In genomic region chr10:77799352-77799751, GRCh38 we compare ENCODE assay signal across 18 cellular contexts.
A peak's percentile ranks its signal among the peaks of the same experiment; 100 is the strongest.
DNase-seq lines count a peak whose midpoint lies in the region; ATAC-seq, FAIRE-seq and TF ChIP-seq lines count a peak whose summit lies in the region.
"Had no signal": no experiment of that assay in that cellular context is flagged by ENCODE, and none has a peak within 500 bp of the region (broad histone marks: within the 10 kb centered on the region; RNA-seq: fewer than 3 reads in every experiment).

No MANE protein-coding gene starts in this region.

- no peak overlapping the region for H3K4me3 Mint-ChIP-seq in activated CD4-positive, alpha-beta T cell treated with anti-CD3 and anti-CD28 coated beads, Interleukin-2, amount 10 ng/mL, durations not matched to agents 24 days and 14 days
- H3K4me3 Mint-ChIP-seq in T-helper 17 cell (peak overlapping the region; percentile 47), astrocyte (ENCODE audit: unreplicated experiment) (no peak overlapping the region), natural killer cell (peak overlapping the region; percentile 68)
- H3K4me3 Mint-ChIP-seq: activated naive CD8-positive, alpha-beta T cell treated with anti-CD3 and anti-CD28 coated beads, Interleukin-2, amount 50 U/mL, for 24 hours had no signal

- H3K4me3 ChIP-seq in astrocyte (ENCODE audit: insufficient read depth, low read depth, low read length): no peak overlapping the region
- H3K4me3 ChIP-seq: cardiac muscle cell had no signal

- no peak overlapping the region for H3K27ac ChIP-seq in astrocyte (ENCODE audit: low read depth, low read length)
- H3K27ac ChIP-seq: cardiac muscle cell had no signal

- no peaks in the 10 kb centered on the region for H3K27me3 ChIP-seq in astrocyte (ENCODE audit: insufficient read depth, low read length)
- H3K27me3 ChIP-seq: cardiac muscle cell had no signal

- TF ChIP-seq CTCF in astrocyte (IDR thresholded peaks at IDR 0.05; ENCODE audit: insufficient read depth, low read depth, low read length): no peak
- no peak for TF ChIP-seq CTCF in natural killer cell (IDR thresholded peaks at IDR 0.05)

- H3K9me3 Mint-ChIP-seq in activated CD4-positive, alpha-beta T cell treated with anti-CD3 and anti-CD28 coated beads, Interleukin-2, amount 10 ng/mL, durations not matched to agents 24 days and 14 days: no peaks in the 10 kb centered on the region
- H3K9me3 Mint-ChIP-seq in astrocyte (ENCODE audit: unreplicated experiment) (no peaks in the 10 kb centered on the region), natural killer cell (no peaks in the 10 kb centered on the region)
- H3K9me3 Mint-ChIP-seq: activated naive CD8-positive, alpha-beta T cell treated with anti-CD3 and anti-CD28 coated beads, Interleukin-2, amount 50 U/mL, for 24 hours had no signal

- peaks cover 25% of the 10 kb centered on the region for H3K4me1 ChIP-seq in astrocyte (ENCODE audit: insufficient read depth, low read length)

- H3K4me2 ChIP-seq in astrocyte (ENCODE audit: low read length): no peak overlapping the region

- DNase-seq in activated CD4-positive, alpha-beta T cell treated with anti-CD3 and anti-CD28 coated beads, Interleukin-2, amount 10 ng/mL, durations not matched to agents 24 days and 14 days: peak; percentile 61
- DNase-seq in activated CD4-positive, alpha-beta T cell treated with anti-CD3 and anti-CD28 coated beads for 1 hour: no peak
- DNase-seq in T-helper 17 cell (peak in 2 of 3 donors; percentile 24 to 35), astrocyte (ENCODE audit: low read depth) (peak; percentile 23), natural killer cell (no peak), HK-2 (ENCODE audit: unreplicated experiment) (no peak), SKM-1 treated with dmso at 0.1 percent for 144 hours (lab: John Stamatoyannopoulos, UW; ENCODE audit: unreplicated experiment) (no peak)
- DNase-seq: 8988T; activated CD8-positive, alpha-beta memory T cell treated with anti-CD3 and anti-CD28 coated beads for 24 hours; activated naive CD8-positive, alpha-beta T cell treated with anti-CD3 and anti-CD28 coated beads, Interleukin-2, amount 50 U/mL, for 24 hours; H7; NCI-H526 treated with DMSO at 0.1 percent for 48 hours; occipital lobe; stimulated activated CD4-positive, alpha-beta T cell treated with anti-CD3 and anti-CD28 coated beads, Interleukin-12 subunit alpha, Interleukin-12 subunit beta, amount 100 ng/mL, for 4 hours had no signal

- H4K20me1 ChIP-seq in astrocyte (ENCODE audit: insufficient read depth, low read length): peaks cover 8% of the 10 kb centered on the region

- H3K27ac Mint-ChIP-seq in activated CD4-positive, alpha-beta T cell treated with anti-CD3 and anti-CD28 coated beads, Interleukin-2, amount 10 ng/mL, durations not matched to agents 24 days and 14 days: no peak overlapping the region
- H3K27ac Mint-ChIP-seq in T-helper 17 cell: peak overlapping the region; percentile 99
- H3K27ac Mint-ChIP-seq in astrocyte (ENCODE audit: unreplicated experiment): peak overlapping the region; percentile 12
- peak overlapping the region; percentile 65 to 87 for H3K27ac Mint-ChIP-seq in natural killer cell
- H3K27ac Mint-ChIP-seq: activated naive CD8-positive, alpha-beta T cell treated with anti-CD3 and anti-CD28 coated beads, Interleukin-2, amount 50 U/mL, for 24 hours had no signal

- H3K36me3 Mint-ChIP-seq in activated CD4-positive, alpha-beta T cell treated with anti-CD3 and anti-CD28 coated beads, Interleukin-2, amount 10 ng/mL, durations not matched to agents 24 days and 14 days (ENCODE audit: low read depth): peaks cover 18% of the 10 kb centered on the region
- peaks cover 5% of the 10 kb centered on the region for H3K36me3 Mint-ChIP-seq in T-helper 17 cell (ENCODE audit: low read depth)
- peaks cover 32% of the 10 kb centered on the region for H3K36me3 Mint-ChIP-seq in astrocyte (ENCODE audit: low read depth, unreplicated experiment)
- H3K36me3 Mint-ChIP-seq in natural killer cell: peaks cover 19% of the 10 kb centered on the region

- no peaks in the 10 kb centered on the region for H3K79me2 ChIP-seq in astrocyte (ENCODE audit: insufficient read depth, low read length)

- no peak overlapping the region for H2AFZ ChIP-seq in astrocyte (ENCODE audit: low read depth, low read length)

- peaks cover 23% of the 10 kb centered on the region for H3K4me1 Mint-ChIP-seq in activated CD4-positive, alpha-beta T cell treated with anti-CD3 and anti-CD28 coated beads, Interleukin-2, amount 10 ng/mL, durations not matched to agents 24 days and 14 days
- H3K4me1 Mint-ChIP-seq in T-helper 17 cell (peaks cover 37% of the 10 kb centered on the region), astrocyte (ENCODE audit: low read depth, unreplicated experiment) (peaks cover 28% of the 10 kb centered on the region), natural killer cell (peaks cover 36 to 46% of the 10 kb centered on the region in 2 donors)

- intact Hi-C loops in activated CD4-positive, alpha-beta T cell treated with anti-CD3 and anti-CD28 coated beads, Interleukin-2, amount 10 ng/mL, durations not matched to agents 24 days and 14 days (cut with micrococcal nuclease): no loop called here
- intact Hi-C loops in natural killer cell (cut with micrococcal nuclease): no loop called here

- H3K27me3 Mint-ChIP-seq in activated CD4-positive, alpha-beta T cell treated with anti-CD3 and anti-CD28 coated beads, Interleukin-2, amount 10 ng/mL, durations not matched to agents 24 days and 14 days: no peaks in the 10 kb centered on the region
- H3K27me3 Mint-ChIP-seq in T-helper 17 cell (no peaks in the 10 kb centered on the region), astrocyte (ENCODE audit: low read depth, unreplicated experiment) (no peaks in the 10 kb centered on the region), natural killer cell (ENCODE audit: low read depth in 2 of 2) (no peaks in the 10 kb centered on the region)

- H3K36me3 ChIP-seq in astrocyte (ENCODE audit: insufficient read depth, low read length): peaks cover 11% of the 10 kb centered on the region

- no peaks in the 10 kb centered on the region for H3K9me3 ChIP-seq in T-helper 17 cell (ENCODE audit: control insufficient read depth, low read length, poor library complexity, severe bottlenecking)
- H3K9me3 ChIP-seq in astrocyte (ENCODE audit: insufficient read depth, low read depth, low read length): no peaks in the 10 kb centered on the region

- H3K9ac ChIP-seq in astrocyte (ENCODE audit: low read length): no peak overlapping the region

- ATAC-seq in T-helper 17 cell: peak; percentile 72
- ATAC-seq in natural killer cell: peak; percentile 20 to 57 (median 29)
- no peak for ATAC-seq in HG02588 (IDR thresholded peaks at IDR 0.05; ENCODE audit: unreplicated experiment)
- ATAC-seq: activated naive CD8-positive, alpha-beta T cell treated with anti-CD3 and anti-CD28 coated beads, Interleukin-2, amount 50 U/mL, for 24 hours; Right ventricle myocardium inferior had no signal

- FAIRE-seq in astrocyte (lab: Jason Lieb, UNC): no peak
- FAIRE-seq: islet of Langerhans had no signal

Comparison
In these comparisons a context has a peak if more than half of its experiments do, and no peak if none do; other contexts are left out.
1. DNase-seq: peak in activated CD4-positive, alpha-beta T cell treated with anti-CD3 and anti-CD28 coated beads, Interleukin-2, amount 10 ng/mL, durations not matched to agents 24 days and 14 days (single experiment), T-helper 17 cell (2 of 3) and astrocyte (single experiment); none in activated CD4-positive, alpha-beta T cell treated with anti-CD3 and anti-CD28 coated beads for 1 hour (single experiment), natural killer cell (single experiment), HK-2 (single experiment) and SKM-1 treated with dmso at 0.1 percent for 144 hours (single experiment).
2. H3K4me3 Mint-ChIP-seq: peak in T-helper 17 cell (single experiment) and natural killer cell (single experiment); none in activated CD4-positive, alpha-beta T cell treated with anti-CD3 and anti-CD28 coated beads, Interleukin-2, amount 10 ng/mL, durations not matched to agents 24 days and 14 days (single experiment) and astrocyte (single experiment).